Comparison of ENCODE assay signal across 23 cellular contexts in the genomic region with DNA sequence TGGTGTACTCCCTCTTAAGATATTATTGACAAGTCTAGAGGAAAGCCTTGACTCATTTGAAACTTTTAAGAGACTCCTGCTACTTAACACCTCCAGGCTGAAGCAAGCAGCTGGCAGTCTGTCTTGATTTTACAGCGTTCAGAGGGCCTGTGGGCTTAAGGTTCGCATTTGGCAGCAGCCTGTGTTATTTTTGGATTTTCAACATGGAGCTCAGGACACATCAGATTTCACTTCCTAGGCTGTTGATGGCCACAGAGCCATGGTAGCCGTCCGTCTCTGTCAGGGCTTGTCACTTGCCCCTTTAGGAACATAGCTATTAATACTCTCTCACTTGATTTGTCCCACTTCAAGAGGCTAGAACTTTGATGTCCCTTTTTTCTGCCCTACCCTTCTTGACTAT.
DNase-seq lines count a peak whose midpoint lies in the region; ATAC-seq and TF ChIP-seq lines count a peak whose summit lies in the region.
"Had no signal": no experiment of that assay in that cellular context is flagged by ENCODE, and none has a peak within 500 bp of the region (broad histone marks: within the 10 kb centered on the region; RNA-seq: fewer than 3 reads in every experiment).

No MANE protein-coding gene starts in this region.

- H3K27ac ChIP-seq in mammary epithelial cell (ENCODE audit: insufficient read depth, low read depth, low read length) (no peak overlapping the region), smooth muscle cell (ENCODE audit: low read depth) (no peak overlapping the region)
- H3K27ac ChIP-seq: BLaER1 treated with 17β-estradiol and CSF1 and Interleukin-3, amounts not matched to agents 10 nM and 100 nM; HL-60 had no signal

- ATAC-seq in Right ventricle myocardium superior (ENCODE audit: poor library complexity) = peak; percentile 68
- ATAC-seq: HepG2 had no signal

- H3K36me3 ChIP-seq in mammary epithelial cell (ENCODE audit: insufficient read depth, low read length) (no peaks in the 10 kb centered on the region), smooth muscle cell (ENCODE audit: low read depth) (no peaks in the 10 kb centered on the region), MG63 (no peaks in the 10 kb centered on the region)
- H3K36me3 ChIP-seq: BLaER1 treated with 17β-estradiol and CSF1 and Interleukin-3, amounts not matched to agents 10 nM and 100 nM had no signal

- CTCF ChIA-PET in mammary epithelial cell (lab: Charles Lee; ENCODE audit: low non-redundant PET) = no interaction called here
- CTCF ChIA-PET in GM10248 (lab: Yijun Ruan, JAX) = interaction anchor here (0.6 to 1.4 kb wide), 3 partner anchors 28 to 354 kb away, joined by 3 read pairs; no protein-coding TSS in a partner anchor

- H3K9ac ChIP-seq in mammary epithelial cell (ENCODE audit: insufficient read depth, low read length) (no peak overlapping the region), smooth muscle cell (ENCODE audit: low read depth) (no peak overlapping the region)
- H3K9ac ChIP-seq: BLaER1 treated with 17β-estradiol and CSF1 and Interleukin-3, amounts not matched to agents 10 nM and 100 nM had no signal

- H3K4me3 ChIP-seq in mammary epithelial cell (replicated peaks in 1 of 3; ENCODE audit: insufficient read depth in 1 of 3, low read depth in 2 of 3, low read length in 3 of 3) (no peak overlapping the region), smooth muscle cell (no peak overlapping the region), MG63 (no peak overlapping the region)
- H3K4me3 ChIP-seq: BLaER1 treated with 17β-estradiol and CSF1 and Interleukin-3, amounts not matched to agents 10 nM and 100 nM; lung had no signal

- POLR2A ChIA-PET in GM10248 (lab: Yijun Ruan, JAX) = no interaction called here

- H3K27me3 ChIP-seq in mammary epithelial cell (ENCODE audit: insufficient read depth, low read length) = no peaks in the 10 kb centered on the region
- no peaks in the 10 kb centered on the region for H3K27me3 ChIP-seq in smooth muscle cell (ENCODE audit: low read depth)
- no peaks in the 10 kb centered on the region for H3K27me3 ChIP-seq in MG63
- H3K27me3 ChIP-seq: BLaER1 treated with 17β-estradiol and CSF1 and Interleukin-3, amounts not matched to agents 10 nM and 100 nM had no signal

- H4K20me1 ChIP-seq in mammary epithelial cell (ENCODE audit: insufficient read depth, low read length) (no peaks in the 10 kb centered on the region), smooth muscle cell (ENCODE audit: low read depth) (no peaks in the 10 kb centered on the region)
- H4K20me1 ChIP-seq: BLaER1 treated with 17β-estradiol and CSF1 and Interleukin-3, amounts not matched to agents 10 nM and 100 nM had no signal

- H3K4me2 ChIP-seq in mammary epithelial cell (ENCODE audit: insufficient read depth, low read depth, low read length) (no peak overlapping the region), smooth muscle cell (peak overlapping the region; percentile 40)
- H3K4me2 ChIP-seq: BLaER1 treated with 17β-estradiol and CSF1 and Interleukin-3, amounts not matched to agents 10 nM and 100 nM had no signal

- H3K79me2 ChIP-seq in mammary epithelial cell (ENCODE audit: insufficient read depth, low read length) (no peaks in the 10 kb centered on the region), smooth muscle cell (ENCODE audit: low read depth) (no peaks in the 10 kb centered on the region)

- no peaks in the 10 kb centered on the region for H3F3A ChIP-seq in smooth muscle cell (ENCODE audit: low read depth)

- in situ Hi-C loops in mammary epithelial cell (cut with MboI; ENCODE audit: low sequenced_read_pairs in 2 of 2) = loop anchor here in 1 of 2 donors (25.0 kb wide), 1 partner anchor 173 kb away; the partner anchor contains the start of gene TMEM131

- H3K4me1 ChIP-seq in mammary epithelial cell (ENCODE audit: insufficient read depth, low read length) (peaks cover 30% of the 10 kb centered on the region), smooth muscle cell (ENCODE audit: low read depth) (no peaks in the 10 kb centered on the region)
- H3K4me1 ChIP-seq: BLaER1 treated with 17β-estradiol and CSF1 and Interleukin-3, amounts not matched to agents 10 nM and 100 nM; Caco-2 had no signal

- H2AFZ ChIP-seq in mammary epithelial cell (ENCODE audit: low read depth, low read length) = peak overlapping the region; percentile 77
- peak overlapping the region; percentile 75 for H2AFZ ChIP-seq in smooth muscle cell (ENCODE audit: low read depth)

- dilution Hi-C loops in mammary epithelial cell (cut with HindIII; ENCODE audit: low sequenced_read_pairs) = no loop called here

- WGBS in mammary epithelial cell (ENCODE audit: low coverage, missing lambda C conversion rate) = 33% methylated on average over 4 of the region's 4 CpGs
- 21% methylated on average over 4 of the region's 4 CpGs for whole genome bisulfite sequencing in smooth muscle cell (ENCODE audit: low lambda C conversion rate)

- DNase-seq in mammary epithelial cell (no peak), Right ventricle myocardium superior (peak; percentile 60), myocyte (ENCODE audit: low read depth) (peak; percentile 93), smooth muscle cell (lab: John Stamatoyannopoulos, UW; ENCODE audit: unreplicated experiment) (no peak), MG63 (no peak), COR-L47 (lab: John Stamatoyannopoulos, UW) (no peak), GM10248 (ENCODE audit: extremely low spot score) (no peak)
- DNase-seq: activated CD4-positive, alpha-beta T cell treated with anti-CD3 and anti-CD28 coated beads, Interleukin-2, amount 50 U/mL, for 1 hour; activated naive CD4-positive, alpha-beta T cell treated with anti-CD3 and anti-CD28 coated beads, Interleukin-2, amount 50 U/mL, for 16 hours; amygdala; Caco-2; HCEC 1CT; hypothalamus; NCI-H1092 treated with DMSO at 0.1 percent for 48 hours; NCI-H2029; occipital lobe; stimulated activated CD4-positive, alpha-beta T cell treated with anti-CD3 and anti-CD28 coated beads, Interleukin-4, amount 100 ng/mL, for 4 hours; stimulated activated naive CD4-positive, alpha-beta T cell; T-helper 9 cell had no signal

- intact Hi-C loops in mammary epithelial cell (cut with micrococcal nuclease) (no loop called here), Right ventricle myocardium superior (cut with DNase I) (no loop called here)

- no peak for TF ChIP-seq CTCF in mammary epithelial cell (conservative IDR thresholded peaks at IDR 0.05 in 1 of 2, IDR thresholded peaks at IDR 0.05 in 1 of 2; ENCODE audit: extremely low read depth in 1 of 2, insufficient read depth in 1 of 2, low read depth in 1 of 2, low read length in 2 of 2)
- TF ChIP-seq CTCF in smooth muscle cell (IDR thresholded peaks at IDR 0.05; ENCODE audit: borderline replicate concordance, insufficient read depth, poor library complexity, severe bottlenecking) = no peak
- no peak for TF ChIP-seq CTCF in GM10248 (IDR thresholded peaks at IDR 0.05; ENCODE audit: control extremely low read depth, extremely low read depth, low read depth, missing control alignments)

- BruUV-seq in mammary epithelial cell (replicated peaks; lab: Mats Ljungman, UMichigan) = no TSS peak

- H3K9me3 ChIP-seq in mammary epithelial cell (replicated peaks; ENCODE audit: insufficient read depth, low read length) (no peaks in the 10 kb centered on the region), smooth muscle cell (replicated peaks; ENCODE audit: low read depth) (no peaks in the 10 kb centered on the region), MG63 (no peaks in the 10 kb centered on the region)
- H3K9me3 ChIP-seq: BLaER1 treated with 17β-estradiol and CSF1 and Interleukin-3, amounts not matched to agents 10 nM and 100 nM; Caco-2 had no signal

Comparison
In these comparisons a context has a peak if more than half of its experiments do, and no peak if none do; other contexts are left out.
1. DNase-seq: peak in Right ventricle myocardium superior (single experiment) and myocyte (single experiment); none in mammary epithelial cell (single experiment), smooth muscle cell (single experiment), MG63 (single experiment), COR-L47 (single experiment) and GM10248 (single experiment).